Comparison of ENCODE assay signal across 17 cellular contexts in genomic region chr6:160321729-160322505, GRCh38. TPM values are rescaled to one million over a fixed set of nuclear protein-coding genes. Genes with fewer than 3 reads are reported as not detected.
DNase-seq lines count a peak whose midpoint lies in the region; ATAC-seq and TF ChIP-seq lines count a peak whose summit lies in the region.
"Had no signal": no experiment of that assay in that cellular context is flagged by ENCODE, and none has a peak within 500 bp of the region (broad histone marks: within the 10 kb centered on the region; RNA-seq: fewer than 3 reads in every experiment).

No MANE protein-coding gene starts in this region.

- H4K8ac ChIP-seq in neuronal stem cell (ENCODE audit: low read depth, low read length) = no peak overlapping the region

- H4K91ac ChIP-seq in neuronal stem cell (ENCODE audit: low read depth, low read length, poor library complexity) = no peak overlapping the region

- no peak overlapping the region for H2BK5ac ChIP-seq in neuronal stem cell (ENCODE audit: low read length)

- H3K36me3 ChIP-seq in neuronal stem cell (replicated peaks in 1 of 2; ENCODE audit: control insufficient read depth in 2 of 2, insufficient read depth in 2 of 2, low read length in 2 of 2) = no peaks in the 10 kb centered on the region

- WGBS in neuronal stem cell (ENCODE audit: extremely low coverage in 2 of 2, insufficient read length in 2 of 2, insufficient replicate concordance in 1 of 2), 2 donors = no CpG with 5 or more reads among the region's 5 CpGs

- H2BK12ac ChIP-seq in neuronal stem cell (ENCODE audit: low read length) = no peak overlapping the region

- no peak overlapping the region for H3K14ac ChIP-seq in neuronal stem cell (ENCODE audit: low read length)

- ATAC-seq in HG02623 (IDR thresholded peaks at IDR 0.05; ENCODE audit: unreplicated experiment) = no peak
- ATAC-seq: CD8-positive, alpha-beta T cell; GM12878 had no signal

- H3K27me3 ChIP-seq in neuronal stem cell (ENCODE audit: control insufficient read depth in 3 of 3, insufficient read depth in 3 of 3, low read depth in 1 of 3, low read length in 3 of 3) = no peaks in the 10 kb centered on the region

- peaks cover 0 to 3% of the 10 kb centered on the region in 2 donors for H3K9me3 ChIP-seq in neuronal stem cell (replicated peaks in 1 of 2; ENCODE audit: control insufficient read depth in 2 of 2, insufficient read depth in 1 of 2, low read depth in 1 of 2, low read length in 2 of 2)
- H3K9me3 ChIP-seq: Caco-2 had no signal

- no peaks in the 10 kb centered on the region for H3K4me1 ChIP-seq in neuronal stem cell (ENCODE audit: control insufficient read depth in 2 of 2, insufficient read depth in 1 of 2, low read depth in 1 of 2, low read length in 2 of 2)
- H3K4me1 ChIP-seq: Caco-2 had no signal

- H2BK120ac ChIP-seq in neuronal stem cell (ENCODE audit: low read depth, low read length) = no peak overlapping the region

- H2AK5ac ChIP-seq in neuronal stem cell (ENCODE audit: low read depth, low read length) = no peak overlapping the region

- H2BK15ac ChIP-seq in neuronal stem cell (ENCODE audit: low read length) = no peak overlapping the region

- H3K27ac ChIP-seq in neuronal stem cell (replicated peaks; ENCODE audit: low read length) = no peak overlapping the region
- H3K27ac ChIP-seq: 22Rv1, GM23248 had no signal

- no peak for TF ChIP-seq RAD21 in Ishikawa (IDR thresholded peaks at IDR 0.05; ENCODE audit: low read depth)

- H3K9ac ChIP-seq in neuronal stem cell (ENCODE audit: low read depth, low read length, poor library complexity) = peak overlapping the region; percentile 27
- H3K9ac ChIP-seq: GM23248 had no signal

- H3K4me2 ChIP-seq in neuronal stem cell (ENCODE audit: insufficient read depth, low read length, poor library complexity, severe bottlenecking) = no peak overlapping the region

- H3K79me1 ChIP-seq in neuronal stem cell (ENCODE audit: low read depth, low read length) = no peaks in the 10 kb centered on the region

- H3K18ac ChIP-seq in neuronal stem cell (ENCODE audit: low read length) = no peak overlapping the region

- no peak overlapping the region for H3K4me3 ChIP-seq in neuronal stem cell (ENCODE audit: low read length in 2 of 2)
- H3K4me3 ChIP-seq: GM12878, GM23248 had no signal

- no peak for TF ChIP-seq EP300 in Ishikawa (IDR thresholded peaks at IDR 0.05; ENCODE audit: borderline replicate concordance)

- no peak overlapping the region for H3K23ac ChIP-seq in neuronal stem cell (ENCODE audit: low read depth, low read length, poor library complexity)

- peak; percentile 39 for DNase-seq in epidermal melanocyte (ENCODE audit: insufficient read length, low spot score)
- DNase-seq in neuronal stem cell (ENCODE audit: low spot score) = no peak
- DNase-seq in central memory CD4-positive, alpha-beta T cell = no peak
- DNase-seq in SIG-M5 treated with dmso at 0.1 percent for 504 hours (lab: John Stamatoyannopoulos, UW; ENCODE audit: unreplicated experiment) = no peak
- DNase-seq: C1 segment of cervical spinal cord; Caco-2; CD8-positive, alpha-beta T cell; DMS153; DND-41; GM23248; H7; HCEC 1CT had no signal

- no peak overlapping the region for H2AFZ ChIP-seq in neuronal stem cell (ENCODE audit: low read length)
- H2AFZ ChIP-seq: GM23248 had no signal

- H3K4ac ChIP-seq in neuronal stem cell (ENCODE audit: low read length) = no peak overlapping the region

TF ChIP-seq in Ishikawa, 13 proteins besides CTCF, POLR2A, EP300 and RAD21:
- no peak for TF ChIP-seq ZBTB7A (IDR thresholded peaks at IDR 0.05; ENCODE audit: low read depth)
- peak; percentile 37; the same call in 1 of the 2 replicates for TF ChIP-seq USF1 (IDR thresholded peaks at IDR 0.05)
- TF ChIP-seq TEAD4 (IDR thresholded peaks at IDR 0.05) = no peak
- TF ChIP-seq, protein P1, sequence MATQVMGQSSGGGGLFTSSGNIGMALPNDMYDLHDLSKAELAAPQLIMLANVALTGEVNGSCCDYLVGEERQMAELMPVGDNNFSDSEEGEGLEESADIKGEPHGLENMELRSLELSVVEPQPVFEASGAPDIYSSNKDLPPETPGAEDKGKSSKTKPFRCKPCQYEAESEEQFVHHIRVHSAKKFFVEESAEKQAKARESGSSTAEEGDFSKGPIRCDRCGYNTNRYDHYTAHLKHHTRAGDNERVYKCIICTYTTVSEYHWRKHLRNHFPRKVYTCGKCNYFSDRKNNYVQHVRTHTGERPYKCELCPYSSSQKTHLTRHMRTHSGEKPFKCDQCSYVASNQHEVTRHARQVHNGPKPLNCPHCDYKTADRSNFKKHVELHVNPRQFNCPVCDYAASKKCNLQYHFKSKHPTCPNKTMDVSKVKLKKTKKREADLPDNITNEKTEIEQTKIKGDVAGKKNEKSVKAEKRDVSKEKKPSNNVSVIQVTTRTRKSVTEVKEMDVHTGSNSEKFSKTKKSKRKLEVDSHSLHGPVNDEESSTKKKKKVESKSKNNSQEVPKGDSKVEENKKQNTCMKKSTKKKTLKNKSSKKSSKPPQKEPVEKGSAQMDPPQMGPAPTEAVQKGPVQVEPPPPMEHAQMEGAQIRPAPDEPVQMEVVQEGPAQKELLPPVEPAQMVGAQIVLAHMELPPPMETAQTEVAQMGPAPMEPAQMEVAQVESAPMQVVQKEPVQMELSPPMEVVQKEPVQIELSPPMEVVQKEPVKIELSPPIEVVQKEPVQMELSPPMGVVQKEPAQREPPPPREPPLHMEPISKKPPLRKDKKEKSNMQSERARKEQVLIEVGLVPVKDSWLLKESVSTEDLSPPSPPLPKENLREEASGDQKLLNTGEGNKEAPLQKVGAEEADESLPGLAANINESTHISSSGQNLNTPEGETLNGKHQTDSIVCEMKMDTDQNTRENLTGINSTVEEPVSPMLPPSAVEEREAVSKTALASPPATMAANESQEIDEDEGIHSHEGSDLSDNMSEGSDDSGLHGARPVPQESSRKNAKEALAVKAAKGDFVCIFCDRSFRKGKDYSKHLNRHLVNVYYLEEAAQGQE (IDR thresholded peaks at IDR 0.05; ENCODE audit: low read depth) = no peak
- no peak for TF ChIP-seq EGR1 (IDR thresholded peaks at IDR 0.05)
- no peak for TF ChIP-seq TCF12 (IDR thresholded peaks at IDR 0.05; ENCODE audit: low read depth)

RNA-seq across cellular contexts. Expression of gene SLC22A3, which starts 26.3 kb away (rescaled TPM):
- polyA plus RNA-seq in neuronal stem cell (2013, experiment 1 of 2) = 0.17 TPM
- 0.11 TPM for polyA plus RNA-seq in neuronal stem cell (2013, experiment 2 of 2)
- polyA plus RNA-seq: BJ, GM23248 had no signal
